In genomic region chr1:36728846-36729245, GRCh38 we compare ENCODE assay signal across 25 cellular contexts.
"Had no signal": no experiment of that assay in that cellular context is flagged by ENCODE, and none has a peak within 500 bp of the region (broad histone marks: within the 10 kb centered on the region; RNA-seq: fewer than 3 reads in every experiment).

No MANE protein-coding gene starts in this region.

- DNase-seq: activated CD4-positive, alpha-beta T cell treated with anti-CD3 and anti-CD28 coated beads for 48 hours; activated CD4-positive, alpha-beta T cell treated with anti-CD3 and anti-CD28 coated beads, Interleukin-2, amount 50 U/mL, for 4 hours; activated CD8-positive, alpha-beta memory T cell treated with anti-CD3 and anti-CD28 coated beads for 24 hours; activated gamma-delta T cell; activated naive CD4-positive, alpha-beta T cell treated with anti-CD3 and anti-CD28 coated beads, Interleukin-2, amount 10 ng/mL, durations not matched to agents 7 days and 5 days; activated naive CD8-positive, alpha-beta T cell treated with anti-CD3 and anti-CD28 coated beads for 36 hours; activated T-cell treated with anti-CD3 and anti-CD28 coated beads, Interleukin-2, amount 50 U/mL, for 4 hours; anterior cingulate cortex; cerebellar nuclear complex; Kasumi-1; KBM-7; NCI-H1105 treated with DMSO at 0.1 percent for 48 hours; NCI-H1436 treated with DMSO at 0.1 percent for 48 hours; NCI-H187; NCI-H2081; NCI-H2171; NCI-H2227 treated with DMSO at 0.1 percent for 48 hours; NCI-H524 treated with DMSO at 0.1 percent for 48 hours; NCI-H82; RPMI8226 had no signal

- ATAC-seq: activated CD4-positive, CD25-positive, alpha-beta regulatory T cell treated with anti-CD3 and anti-CD28 coated beads, Interleukin-2, amount 50 U/mL, for 24 hours; activated T-cell treated with anti-CD3 and anti-CD28 coated beads, Interleukin-2, amount 50 U/mL, for 4 hours; activated T-helper 17 cell treated with anti-CD3 and anti-CD28 coated beads, Interleukin-2, amount 50 U/mL, for 72 hours; Panc1; Right ventricle myocardium inferior had no signal

- H3K9me3 Mint-ChIP-seq: activated naive CD4-positive, alpha-beta T cell treated with anti-CD3 and anti-CD28 coated beads, Interleukin-2, amount 10 ng/mL, durations not matched to agents 7 days and 5 days; activated naive CD8-positive, alpha-beta T cell treated with anti-CD3 and anti-CD28 coated beads for 36 hours; activated T-cell treated with anti-CD3 and anti-CD28 coated beads, Interleukin-2, amount 50 U/mL, for 4 hours; activated T-helper 17 cell treated with anti-CD3 and anti-CD28 coated beads, Interleukin-2, amount 50 U/mL, for 72 hours; T-helper 1 cell treated with Interleukin-12 subunit alpha and Interleukin-12 subunit beta and Interleukin-4 antibody, amounts not matched to agents 30 μg/mL and 1 μg/mL, for 36 hours had no signal

- H3K27ac Mint-ChIP-seq: activated naive CD4-positive, alpha-beta T cell treated with anti-CD3 and anti-CD28 coated beads, Interleukin-2, amount 10 ng/mL, durations not matched to agents 7 days and 5 days; activated naive CD8-positive, alpha-beta T cell treated with anti-CD3 and anti-CD28 coated beads for 36 hours; activated T-helper 17 cell treated with anti-CD3 and anti-CD28 coated beads, Interleukin-2, amount 50 U/mL, for 72 hours; T-helper 1 cell treated with Interleukin-12 subunit alpha and Interleukin-12 subunit beta and Interleukin-4 antibody, amounts not matched to agents 30 μg/mL and 1 μg/mL, for 36 hours had no signal

- H3K36me3 Mint-ChIP-seq: activated naive CD4-positive, alpha-beta T cell treated with anti-CD3 and anti-CD28 coated beads, Interleukin-2, amount 10 ng/mL, durations not matched to agents 7 days and 5 days; activated naive CD8-positive, alpha-beta T cell treated with anti-CD3 and anti-CD28 coated beads for 36 hours had no signal

- H3K4me1 Mint-ChIP-seq: activated naive CD8-positive, alpha-beta T cell treated with anti-CD3 and anti-CD28 coated beads for 36 hours; activated T-helper 17 cell treated with anti-CD3 and anti-CD28 coated beads, Interleukin-2, amount 50 U/mL, for 72 hours had no signal

- H3K4me3 Mint-ChIP-seq: activated naive CD4-positive, alpha-beta T cell treated with anti-CD3 and anti-CD28 coated beads, Interleukin-2, amount 10 ng/mL, durations not matched to agents 7 days and 5 days; activated naive CD8-positive, alpha-beta T cell treated with anti-CD3 and anti-CD28 coated beads for 36 hours; activated T-cell treated with anti-CD3 and anti-CD28 coated beads, Interleukin-2, amount 50 U/mL, for 4 hours; activated T-helper 17 cell treated with anti-CD3 and anti-CD28 coated beads, Interleukin-2, amount 50 U/mL, for 72 hours; T-helper 1 cell treated with Interleukin-12 subunit alpha and Interleukin-12 subunit beta and Interleukin-4 antibody, amounts not matched to agents 30 μg/mL and 1 μg/mL, for 36 hours had no signal
